In genomic region chr9:134468358-134468757, GRCh38 we compare ENCODE assay signal across 19 cellular contexts.
"Had no signal": no experiment of that assay in that cellular context is flagged by ENCODE, and none has a peak within 500 bp of the region (broad histone marks: within the 10 kb centered on the region; RNA-seq: fewer than 3 reads in every experiment).

No MANE protein-coding gene starts in this region.

- DNase-seq: activated B cell treated with CpG ODN at 0.5 μM for 24 hours; activated CD4-positive, alpha-beta T cell treated with anti-CD3 and anti-CD28 coated beads for 36 hours; activated CD4-positive, alpha-beta T cell treated with anti-CD3 and anti-CD28 coated beads, Interleukin-2, amount 50 U/mL, for 4 hours; activated CD8-positive, alpha-beta memory T cell treated with anti-CD3 and anti-CD28 coated beads for 24 hours; activated CD8-positive, alpha-beta memory T cell treated with anti-CD3 and anti-CD28 coated beads, Interleukin-2, amount 50 U/mL, for 4 hours; activated T-cell treated with anti-CD3 and anti-CD28 coated beads, Interleukin-2, amount 50 U/mL, for 24 hours; central memory CD4-positive, alpha-beta T cell; dermis blood vessel endothelial cell; effector CD8-positive, alpha-beta T cell; erythroblast; foreskin keratinocyte; immature natural killer cell; nephron progenitor cell; stimulated activated CD4-positive, alpha-beta T cell treated with anti-CD3 and anti-CD28 coated beads, Interleukin-4, amount 100 ng/mL, for 24 hours; stimulated activated naive CD8-positive, alpha-beta T cell treated with anti-CD3 and anti-CD28 coated beads, Interleukin-15, Interleukin-2, amounts not matched to agents 100 U/mL and 50 U/mL, for 24 hours; substantia nigra; T-helper 17 cell had no signal

- H3K27ac ChIP-seq: foreskin keratinocyte had no signal

- H3K27me3 ChIP-seq: foreskin keratinocyte had no signal

- H3K4me1 ChIP-seq: foreskin keratinocyte had no signal

- ATAC-seq: activated CD4-positive, alpha-beta T cell treated with anti-CD3 and anti-CD28 coated beads for 36 hours; activated naive CD4-positive, alpha-beta T cell treated with anti-CD3 and anti-CD28 coated beads, Interleukin-2, amount 50 U/mL, for 72 hours; activated T-helper 17 cell treated with anti-CD3 and anti-CD28 coated beads, Interleukin-2, amount 50 U/mL, for 72 hours; foreskin keratinocyte; stimulated activated naive CD8-positive, alpha-beta T cell treated with anti-CD3 and anti-CD28 coated beads, Interleukin-15, Interleukin-2, amounts not matched to agents 100 U/mL and 50 U/mL, for 24 hours; T-helper 17 cell had no signal
